Comparison of ENCODE assay signal across 7 cellular contexts in the genomic region with DNA sequence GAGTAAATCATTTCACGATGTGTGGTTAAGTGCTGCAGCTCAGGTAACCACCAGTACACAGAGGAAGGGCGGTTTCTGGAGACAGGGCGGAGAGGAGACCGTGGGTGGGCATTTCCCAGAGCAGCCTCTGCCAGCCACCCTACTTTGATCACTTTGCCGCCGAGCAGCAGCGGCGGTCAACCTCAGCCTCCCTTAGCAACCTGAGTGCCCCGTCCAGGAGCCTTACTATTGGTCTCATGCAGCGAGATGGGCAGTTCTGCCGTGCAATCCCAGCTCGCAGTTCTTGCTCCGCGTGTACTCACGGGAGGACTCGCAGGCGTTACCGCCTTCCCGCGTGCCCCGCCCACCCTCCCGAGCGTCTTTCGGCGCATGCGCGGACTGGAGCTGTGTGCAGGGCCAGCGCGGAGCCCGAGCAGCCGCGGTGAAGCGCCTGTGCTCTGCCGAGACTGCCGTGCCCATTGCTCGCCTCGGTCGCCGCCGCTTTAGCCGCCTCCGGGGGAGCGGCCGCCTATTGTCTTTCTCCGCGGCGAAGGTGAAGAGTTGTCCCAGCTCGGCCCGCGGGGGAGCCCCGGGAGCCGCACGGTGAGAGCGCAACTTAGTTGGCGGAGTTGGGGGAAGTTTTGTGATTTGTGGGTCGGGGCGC.
DNase-seq lines count a peak whose midpoint lies in the region; ATAC-seq and TF ChIP-seq lines count a peak whose summit lies in the region.

A gene with protein sequence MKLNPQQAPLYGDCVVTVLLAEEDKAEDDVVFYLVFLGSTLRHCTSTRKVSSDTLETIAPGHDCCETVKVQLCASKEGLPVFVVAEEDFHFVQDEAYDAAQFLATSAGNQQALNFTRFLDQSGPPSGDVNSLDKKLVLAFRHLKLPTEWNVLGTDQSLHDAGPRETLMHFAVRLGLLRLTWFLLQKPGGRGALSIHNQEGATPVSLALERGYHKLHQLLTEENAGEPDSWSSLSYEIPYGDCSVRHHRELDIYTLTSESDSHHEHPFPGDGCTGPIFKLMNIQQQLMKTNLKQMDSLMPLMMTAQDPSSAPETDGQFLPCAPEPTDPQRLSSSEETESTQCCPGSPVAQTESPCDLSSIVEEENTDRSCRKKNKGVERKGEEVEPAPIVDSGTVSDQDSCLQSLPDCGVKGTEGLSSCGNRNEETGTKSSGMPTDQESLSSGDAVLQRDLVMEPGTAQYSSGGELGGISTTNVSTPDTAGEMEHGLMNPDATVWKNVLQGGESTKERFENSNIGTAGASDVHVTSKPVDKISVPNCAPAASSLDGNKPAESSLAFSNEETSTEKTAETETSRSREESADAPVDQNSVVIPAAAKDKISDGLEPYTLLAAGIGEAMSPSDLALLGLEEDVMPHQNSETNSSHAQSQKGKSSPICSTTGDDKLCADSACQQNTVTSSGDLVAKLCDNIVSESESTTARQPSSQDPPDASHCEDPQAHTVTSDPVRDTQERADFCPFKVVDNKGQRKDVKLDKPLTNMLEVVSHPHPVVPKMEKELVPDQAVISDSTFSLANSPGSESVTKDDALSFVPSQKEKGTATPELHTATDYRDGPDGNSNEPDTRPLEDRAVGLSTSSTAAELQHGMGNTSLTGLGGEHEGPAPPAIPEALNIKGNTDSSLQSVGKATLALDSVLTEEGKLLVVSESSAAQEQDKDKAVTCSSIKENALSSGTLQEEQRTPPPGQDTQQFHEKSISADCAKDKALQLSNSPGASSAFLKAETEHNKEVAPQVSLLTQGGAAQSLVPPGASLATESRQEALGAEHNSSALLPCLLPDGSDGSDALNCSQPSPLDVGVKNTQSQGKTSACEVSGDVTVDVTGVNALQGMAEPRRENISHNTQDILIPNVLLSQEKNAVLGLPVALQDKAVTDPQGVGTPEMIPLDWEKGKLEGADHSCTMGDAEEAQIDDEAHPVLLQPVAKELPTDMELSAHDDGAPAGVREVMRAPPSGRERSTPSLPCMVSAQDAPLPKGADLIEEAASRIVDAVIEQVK (N-terminal part only) (plus strand): TSS at position 387 of the 643 bp plus-strand sequence. CDS start 105,118 bp downstream, outside the sequence.

- H3K4me3 ChIP-seq in astrocyte of the cerebellum (ENCODE audit: low read depth, low read length): peak within 1 kb of the TSS; percentile 66

- peak; percentile 78 for DNase-seq in NCI-H2029 treated with DMSO at 0.1 percent for 48 hours (lab: John Stamatoyannopoulos, UW)
- DNase-seq in T-helper 22 cell (ENCODE audit: low read depth): peak; percentile 95
- peak; percentile 98 for DNase-seq in astrocyte of the cerebellum (ENCODE audit: low read depth)
- peak; percentile 83 to 84 for DNase-seq in hippocampal formation (lab: John Stamatoyannopoulos, UW)
- DNase-seq in retina: peak; percentile 92

- in situ Hi-C loops in astrocyte of the cerebellum (cut with HindIII; ENCODE audit: low sequenced_read_pairs): no loop called here

- no peak for TF ChIP-seq CTCF in astrocyte of the cerebellum (IDR thresholded peaks at IDR 0.05; ENCODE audit: low read depth, low read length, missing control alignments)

- ATAC-seq in GM18511 (IDR thresholded peaks at IDR 0.05; ENCODE audit: unreplicated experiment) (peak; percentile 86), HG03025 (IDR thresholded peaks at IDR 0.05; ENCODE audit: low FRiP score, unreplicated experiment) (peak; percentile 86)

Comparison
In these comparisons a context has a peak if more than half of its experiments do, and no peak if none do; other contexts are left out.
1. Peak in every context shown above with its lines: DNase-seq, ATAC-seq and H3K4me3 ChIP-seq.